ENCODE assay signal across 33 cellular contexts in the genomic region with DNA sequence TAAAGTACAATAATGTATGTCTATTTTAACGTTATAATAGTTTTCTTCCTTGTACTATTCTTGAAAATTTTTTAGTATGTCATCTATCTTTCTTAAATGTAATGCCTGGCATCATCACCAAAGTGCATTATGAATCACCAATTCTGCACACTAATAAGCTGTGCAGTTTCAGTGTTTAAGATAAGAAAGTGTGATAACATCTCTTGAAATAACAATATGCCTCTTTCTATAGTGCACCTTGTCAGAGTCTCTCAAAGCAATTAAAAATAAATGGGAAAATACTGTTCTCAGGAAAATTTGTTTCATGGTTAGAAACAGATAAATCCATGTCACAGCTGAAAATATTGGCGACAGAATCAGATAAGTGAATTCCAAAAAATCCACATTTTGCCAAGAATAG.
"Had no signal": no experiment of that assay in that cellular context is flagged by ENCODE, and none has a peak within 500 bp of the region (broad histone marks: within the 10 kb centered on the region; RNA-seq: fewer than 3 reads in every experiment).

No MANE protein-coding gene starts in this region.

- H3K4me3 ChIP-seq: adrenal gland, ascending aorta, coronary artery, dorsolateral prefrontal cortex, esophagus squamous epithelium, gastroesophageal sphincter, heart right ventricle, hepatocyte had no signal

- H3K27me3 Mint-ChIP-seq: activated B cell treated with CpG ODN at 0.5 μM for 24 hours; activated CD8-positive, alpha-beta T cell treated with anti-CD3 and anti-CD28 coated beads for 36 hours; activated naive CD4-positive, alpha-beta T cell treated with anti-CD3 and anti-CD28 coated beads, Interleukin-2, amount 50 U/mL, for 24 hours; activated naive CD8-positive, alpha-beta T cell treated with anti-CD3 and anti-CD28 coated beads for 36 hours; activated naive CD8-positive, alpha-beta T cell treated with anti-CD3 and anti-CD28 coated beads, Interleukin-2, amount 50 U/mL, for 24 hours; activated T-helper 17 cell treated with anti-CD3 and anti-CD28 coated beads, Interleukin-2, amount 50 U/mL, for 72 hours; central memory CD8-positive, alpha-beta T cell; dendritic cell treated with granulocyte-macrophage colony-stimulating factor and Interleukin-4, amounts not matched to agents 40 ng/mL and 50 ng/mL, for 4 days; T-helper 17 cell had no signal

- FAIRE-seq: bronchial epithelial cell had no signal

- DNase-seq: activated B cell treated with CpG ODN at 0.5 μM for 24 hours; activated CD4-positive, alpha-beta T cell treated with anti-CD3 and anti-CD28 coated beads for 48 hours; activated CD4-positive, alpha-beta T cell treated with anti-CD3 and anti-CD28 coated beads, Interleukin-2, amount 50 U/mL, for 1 hour; activated CD4-positive, alpha-beta T cell treated with anti-CD3 and anti-CD28 coated beads, Interleukin-2, amount 50 U/mL, for 48 hours; activated CD8-positive, alpha-beta memory T cell treated with anti-CD3 and anti-CD28 coated beads for 24 hours; activated CD8-positive, alpha-beta T cell treated with anti-CD3 and anti-CD28 coated beads for 36 hours; activated effector memory CD4-positive, alpha-beta T cell treated with Interleukin-2 at 50 U/mL for 16 hours; activated naive CD4-positive, alpha-beta T cell treated with anti-CD3 and anti-CD28 coated beads for 36 hours; activated naive CD8-positive, alpha-beta T cell treated with anti-CD3 and anti-CD28 coated beads for 36 hours; activated naive CD8-positive, alpha-beta T cell treated with anti-CD3 and anti-CD28 coated beads, Interleukin-2, amount 50 U/mL, for 24 hours; activated T-cell treated with anti-CD3 and anti-CD28 coated beads, Interleukin-2, amount 50 U/mL, for 4 hours; adrenal gland; brain microvascular endothelial cell; dorsolateral prefrontal cortex; effector memory CD4-positive, alpha-beta T cell; endodermal cell; esophagus squamous epithelium; foreskin melanocyte; heart right ventricle; T-helper 17 cell; T1000; WERI-Rb-1 had no signal

- ATAC-seq: activated CD4-positive, CD25-positive, alpha-beta regulatory T cell treated with anti-CD3 and anti-CD28 coated beads, Interleukin-2, amount 50 U/mL, for 24 hours; activated CD8-positive, alpha-beta T cell treated with anti-CD3 and anti-CD28 coated beads for 36 hours; activated naive CD8-positive, alpha-beta T cell treated with anti-CD3 and anti-CD28 coated beads, Interleukin-2, amount 50 U/mL, for 24 hours; activated T-cell treated with anti-CD3 and anti-CD28 coated beads, Interleukin-2, amount 50 U/mL, for 4 hours; activated T-helper 17 cell treated with anti-CD3 and anti-CD28 coated beads, Interleukin-2, amount 50 U/mL, for 72 hours; gastroesophageal sphincter; heart right ventricle; T-helper 17 cell had no signal

- H3K9me3 ChIP-seq: esophagus squamous epithelium had no signal

- H3K79me2 ChIP-seq: hepatocyte had no signal

- H3K36me3 ChIP-seq: adrenal gland, ascending aorta, brain microvascular endothelial cell, esophagus squamous epithelium, gastroesophageal sphincter, heart right ventricle, WERI-Rb-1 had no signal

- H3K4me1 Mint-ChIP-seq: activated B cell treated with CpG ODN at 0.5 μM for 24 hours; activated naive CD4-positive, alpha-beta T cell treated with anti-CD3 and anti-CD28 coated beads, Interleukin-2, amount 50 U/mL, for 24 hours; activated naive CD8-positive, alpha-beta T cell treated with anti-CD3 and anti-CD28 coated beads for 36 hours; activated naive CD8-positive, alpha-beta T cell treated with anti-CD3 and anti-CD28 coated beads, Interleukin-2, amount 50 U/mL, for 24 hours; activated T-helper 17 cell treated with anti-CD3 and anti-CD28 coated beads, Interleukin-2, amount 50 U/mL, for 72 hours; central memory CD8-positive, alpha-beta T cell; endodermal cell; T-helper 17 cell had no signal

- H3K27ac ChIP-seq: ascending aorta, brain microvascular endothelial cell, coronary artery, dorsolateral prefrontal cortex, esophagus squamous epithelium, gastroesophageal sphincter, heart right ventricle, hepatocyte, WERI-Rb-1 had no signal

- H3K4me3 Mint-ChIP-seq: activated B cell treated with CpG ODN at 0.5 μM for 24 hours; activated CD8-positive, alpha-beta T cell treated with anti-CD3 and anti-CD28 coated beads for 36 hours; activated naive CD4-positive, alpha-beta T cell treated with anti-CD3 and anti-CD28 coated beads for 36 hours; activated naive CD4-positive, alpha-beta T cell treated with anti-CD3 and anti-CD28 coated beads, Interleukin-2, amount 50 U/mL, for 24 hours; activated naive CD8-positive, alpha-beta T cell treated with anti-CD3 and anti-CD28 coated beads for 36 hours; activated naive CD8-positive, alpha-beta T cell treated with anti-CD3 and anti-CD28 coated beads, Interleukin-2, amount 50 U/mL, for 24 hours; activated T-cell treated with anti-CD3 and anti-CD28 coated beads, Interleukin-2, amount 50 U/mL, for 4 hours; activated T-helper 17 cell treated with anti-CD3 and anti-CD28 coated beads, Interleukin-2, amount 50 U/mL, for 72 hours; central memory CD8-positive, alpha-beta T cell; dendritic cell treated with granulocyte-macrophage colony-stimulating factor and Interleukin-4, amounts not matched to agents 40 ng/mL and 50 ng/mL, for 4 days; endodermal cell; T-helper 17 cell; T-helper 2 cell treated with Interferon-gamma antibody and Interleukin-4, amounts not matched to agents 5 μg/mL and 100 μg/mL, for 36 hours had no signal

- H3K36me3 Mint-ChIP-seq: activated naive CD4-positive, alpha-beta T cell treated with anti-CD3 and anti-CD28 coated beads, Interleukin-2, amount 50 U/mL, for 24 hours; activated naive CD8-positive, alpha-beta T cell treated with anti-CD3 and anti-CD28 coated beads for 36 hours had no signal

- H3K4me1 ChIP-seq: adrenal gland, ascending aorta, esophagus squamous epithelium, gastroesophageal sphincter, heart right ventricle had no signal

- H3K27ac Mint-ChIP-seq: activated B cell treated with CpG ODN at 0.5 μM for 24 hours; activated CD8-positive, alpha-beta T cell treated with anti-CD3 and anti-CD28 coated beads for 36 hours; activated naive CD4-positive, alpha-beta T cell treated with anti-CD3 and anti-CD28 coated beads for 36 hours; activated naive CD4-positive, alpha-beta T cell treated with anti-CD3 and anti-CD28 coated beads, Interleukin-2, amount 50 U/mL, for 24 hours; activated naive CD8-positive, alpha-beta T cell treated with anti-CD3 and anti-CD28 coated beads for 36 hours; activated naive CD8-positive, alpha-beta T cell treated with anti-CD3 and anti-CD28 coated beads, Interleukin-2, amount 50 U/mL, for 24 hours; activated T-helper 17 cell treated with anti-CD3 and anti-CD28 coated beads, Interleukin-2, amount 50 U/mL, for 72 hours; dendritic cell treated with granulocyte-macrophage colony-stimulating factor and Interleukin-4, amounts not matched to agents 40 ng/mL and 50 ng/mL, for 4 days; endodermal cell; T-helper 17 cell; T-helper 2 cell treated with Interferon-gamma antibody and Interleukin-4, amounts not matched to agents 5 μg/mL and 100 μg/mL, for 36 hours had no signal

- H3K27me3 ChIP-seq: adrenal gland, ascending aorta, brain microvascular endothelial cell, dorsolateral prefrontal cortex, esophagus squamous epithelium, gastroesophageal sphincter, heart right ventricle, hepatocyte had no signal

- H2AFZ ChIP-seq: hepatocyte had no signal

- H3K4me2 ChIP-seq: hepatocyte had no signal
